1 cellular context compared by ENCODE assay signal in the genomic region with DNA sequence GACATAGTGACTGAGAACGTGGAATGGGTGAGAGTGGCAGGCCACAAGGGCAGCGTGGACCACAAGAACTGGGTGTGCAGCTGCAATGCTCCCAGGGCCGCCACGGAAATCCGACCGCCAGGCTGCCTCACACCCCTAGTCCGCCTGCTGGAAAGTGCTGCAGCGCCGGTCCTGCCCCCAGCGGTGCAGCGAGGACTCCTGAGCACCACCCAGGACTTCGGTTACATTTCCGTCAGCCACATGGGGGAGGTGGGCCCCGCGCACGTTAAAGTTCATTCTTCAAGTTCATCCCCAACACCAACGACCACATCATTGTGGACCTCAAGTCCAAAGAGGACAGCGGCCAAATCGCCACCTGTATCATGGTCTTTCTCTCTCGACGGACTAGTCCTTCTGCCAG.
TF ChIP-seq lines count a peak whose summit lies in the region.

No MANE protein-coding gene starts in this region.

TF ChIP-seq in K562, 482 proteins besides CTCF, POLR2A, EP300 and RAD21 (continued from another document and continues in another):
- TF ChIP-seq CBX1 (IDR thresholded peaks at IDR 0.05; ENCODE audit: low read depth) (peak; percentile 46; the same call in 1 of the 2 replicates), MEF2A (IDR thresholded peaks at IDR 0.05; ENCODE audit: control insufficient read depth, low read depth, low read length) (no peak), HOXB6 (CRISPR knock-in tag; IDR thresholded peaks at IDR 0.05; ENCODE audit: borderline replicate concordance) (no peak), CAMTA2 (CRISPR knock-in tag; conservative IDR thresholded peaks at IDR 0.05) (no peak), SP2 (IDR thresholded peaks at IDR 0.05; ENCODE audit: extremely low read depth, low read depth, low read length, poor library complexity, severe bottlenecking) (no peak), RBM15 (IDR thresholded peaks at IDR 0.05; ENCODE audit: insufficient read depth, low read length) (no peak), IRF9 (tag; IDR thresholded peaks at IDR 0.05) (no peak), ETV1 (tag; conservative IDR thresholded peaks at IDR 0.05; ENCODE audit: low read depth) (peak; percentile 79), CHD4 (IDR thresholded peaks at IDR 0.05; ENCODE audit: insufficient read depth, insufficient replicate concordance, low read depth, low read length, poor library complexity, severe bottlenecking) (no peak), MECOM (CRISPR knock-in tag; IDR thresholded peaks at IDR 0.05) (no peak), ZNF197 (CRISPR knock-in tag; IDR thresholded peaks at IDR 0.05; ENCODE audit: low read depth) (no peak), L3MBTL2 (IDR thresholded peaks at IDR 0.05) (peak; percentile 97), MLX (CRISPR knock-in tag; conservative IDR thresholded peaks at IDR 0.05) (peak in 1 of 2 experiments; percentile 88; a peak in 1 of 4 replicates), TEAD1 (CRISPR knock-in tag; IDR thresholded peaks at IDR 0.05) (0 out of 4 replicates have a peak, but pooled peaks of 1 of the 2 experiments have one; percentile 42), FOXP1 (CRISPR knock-in tag; IDR thresholded peaks at IDR 0.05) (0 out of 2 replicates have a peak, but pooled peaks have one; percentile 47), SMC3 (conservative IDR thresholded peaks at IDR 0.05; ENCODE audit: insufficient read depth, low read depth, low read length) (no peak; the same call in 1 of the 2 replicates), CXXC5 (CRISPR knock-in tag; IDR thresholded peaks at IDR 0.05) (peak; percentile 57), RAD51 (IDR thresholded peaks at IDR 0.05; ENCODE audit: borderline replicate concordance, low read depth) (no peak), ZKSCAN1 (IDR thresholded peaks at IDR 0.05; ENCODE audit: low read depth, low read length) (peak; percentile 48; the same call in 1 of the 2 replicates), SREBF1 (IDR thresholded peaks at IDR 0.05; ENCODE audit: borderline replicate concordance, low read depth, low read length) (no peak), ILF3 (IDR thresholded peaks at IDR 0.05; ENCODE audit: borderline replicate concordance) (no peak), THRAP3 (IDR thresholded peaks at IDR 0.05; ENCODE audit: borderline replicate concordance) (no peak), MAFK (IDR thresholded peaks at IDR 0.05; ENCODE audit: low read length) (no peak), TGIF2 (CRISPR knock-in tag; IDR thresholded peaks at IDR 0.05) (no peak), MAX (CRISPR knock-in tag; IDR thresholded peaks at IDR 0.05) (peak; percentile 82), ZNF232 (CRISPR knock-in tag; IDR thresholded peaks at IDR 0.05) (peak; percentile 89; the same call in 1 of the 2 replicates), CHD1 (IDR thresholded peaks at IDR 0.05; ENCODE audit: low read length) (no peak), ZNF431 (CRISPR knock-in tag; IDR thresholded peaks at IDR 0.05) (peak; percentile 84), HLTF (IDR thresholded peaks at IDR 0.05) (no peak), KAT7 (CRISPR knock-in tag; IDR thresholded peaks at IDR 0.05; ENCODE audit: borderline replicate concordance) (no peak), SRF (CRISPR knock-in tag; IDR thresholded peaks at IDR 0.05) (0 out of 4 replicates have a peak, but pooled peaks of 1 of the 2 experiments have one; percentile 17), NFATC3 (IDR thresholded peaks at IDR 0.05) (no peak), TOE1 (IDR thresholded peaks at IDR 0.05; ENCODE audit: borderline replicate concordance) (no peak), TOE1 (CRISPR knock-in tag; IDR thresholded peaks at IDR 0.05; ENCODE audit: borderline replicate concordance, low read depth) (peak; percentile 92; the same call in 1 of the 2 replicates), OTX1 (CRISPR knock-in tag; IDR thresholded peaks at IDR 0.05) (no peak), MXI1 (IDR thresholded peaks at IDR 0.05; ENCODE audit: low read depth, low read length) (no peak), PBX2 (CRISPR knock-in tag; IDR thresholded peaks at IDR 0.05; ENCODE audit: low read depth) (no peak), PBX2 (tag; conservative IDR thresholded peaks at IDR 0.05; ENCODE audit: low read depth) (no peak), HDAC2 (IDR thresholded peaks at IDR 0.05) (no peak), GABPB2 (CRISPR knock-in tag; conservative IDR thresholded peaks at IDR 0.05) (no peak), ZNF511 (CRISPR knock-in tag; IDR thresholded peaks at IDR 0.05) (peak; percentile 88; the same call in 1 of the 2 replicates), NR2C2 (CRISPR knock-in tag; IDR thresholded peaks at IDR 0.05) (peak; percentile 69; the same call in 1 of the 2 replicates), NR2C2 (tag; IDR thresholded peaks at IDR 0.05) (no peak), SMARCA4 (IDR thresholded peaks at IDR 0.05) (peak; percentile 53; the same call in 1 of the 2 replicates), RHOXF2B (CRISPR knock-in tag; conservative IDR thresholded peaks at IDR 0.05) (no peak), MEIS2 (IDR thresholded peaks at IDR 0.05; ENCODE audit: partially characterized antibody) (no peak), ZNF583 (CRISPR knock-in tag; IDR thresholded peaks at IDR 0.05) (no peak), CBX3 (IDR thresholded peaks at IDR 0.05; ENCODE audit: borderline replicate concordance in 1 of 2, low read length in 2 of 2) (peak in 1 of 2 experiments; percentile 96; a peak in 1 of 3 replicates), HEY1 (CRISPR knock-in tag; IDR thresholded peaks at IDR 0.05; ENCODE audit: borderline replicate concordance) (no peak), NFE2 (IDR thresholded peaks at IDR 0.05; ENCODE audit: low read depth) (no peak), GABPA (tag; conservative IDR thresholded peaks at IDR 0.05; ENCODE audit: low read depth) (no peak), NCOA6 (IDR thresholded peaks at IDR 0.05) (no peak), RBBP5 (IDR thresholded peaks at IDR 0.05; ENCODE audit: borderline replicate concordance, insufficient read depth, low read length, poor library complexity, severe bottlenecking) (no peak), SMAD1 (IDR thresholded peaks at IDR 0.05; ENCODE audit: low read depth, low read length, partially characterized antibody) (no peak), FOSL1 (tag; conservative IDR thresholded peaks at IDR 0.05) (no peak)
- TF ChIP-seq, protein P1, sequence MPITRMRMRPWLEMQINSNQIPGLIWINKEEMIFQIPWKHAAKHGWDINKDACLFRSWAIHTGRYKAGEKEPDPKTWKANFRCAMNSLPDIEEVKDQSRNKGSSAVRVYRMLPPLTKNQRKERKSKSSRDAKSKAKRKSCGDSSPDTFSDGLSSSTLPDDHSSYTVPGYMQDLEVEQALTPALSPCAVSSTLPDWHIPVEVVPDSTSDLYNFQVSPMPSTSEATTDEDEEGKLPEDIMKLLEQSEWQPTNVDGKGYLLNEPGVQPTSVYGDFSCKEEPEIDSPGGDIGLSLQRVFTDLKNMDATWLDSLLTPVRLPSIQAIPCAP (CRISPR knock-in tag; IDR thresholded peaks at IDR 0.05; ENCODE audit: borderline replicate concordance) = peak; percentile 81; the same call in 1 of the 2 replicates
- TF ChIP-seq, protein P2, sequence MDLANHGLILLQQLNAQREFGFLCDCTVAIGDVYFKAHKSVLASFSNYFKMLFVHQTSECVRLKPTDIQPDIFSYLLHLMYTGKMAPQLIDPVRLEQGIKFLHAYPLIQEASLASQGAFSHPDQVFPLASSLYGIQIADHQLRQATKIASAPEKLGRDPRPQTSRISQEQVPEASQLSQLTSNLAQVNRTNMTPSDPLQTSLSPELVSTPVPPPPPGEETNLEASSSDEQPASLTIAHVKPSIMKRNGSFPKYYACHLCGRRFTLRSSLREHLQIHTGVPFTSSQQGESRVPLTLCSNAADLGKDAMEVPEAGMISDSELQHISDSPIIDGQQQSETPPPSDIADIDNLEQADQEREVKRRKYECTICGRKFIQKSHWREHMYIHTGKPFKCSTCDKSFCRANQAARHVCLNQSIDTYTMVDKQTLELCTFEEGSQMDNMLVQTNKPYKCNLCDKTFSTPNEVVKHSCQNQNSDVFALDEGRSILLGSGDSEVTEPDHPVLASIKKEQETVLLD (IDR thresholded peaks at IDR 0.05) = no peak
- TF ChIP-seq, protein P3, sequence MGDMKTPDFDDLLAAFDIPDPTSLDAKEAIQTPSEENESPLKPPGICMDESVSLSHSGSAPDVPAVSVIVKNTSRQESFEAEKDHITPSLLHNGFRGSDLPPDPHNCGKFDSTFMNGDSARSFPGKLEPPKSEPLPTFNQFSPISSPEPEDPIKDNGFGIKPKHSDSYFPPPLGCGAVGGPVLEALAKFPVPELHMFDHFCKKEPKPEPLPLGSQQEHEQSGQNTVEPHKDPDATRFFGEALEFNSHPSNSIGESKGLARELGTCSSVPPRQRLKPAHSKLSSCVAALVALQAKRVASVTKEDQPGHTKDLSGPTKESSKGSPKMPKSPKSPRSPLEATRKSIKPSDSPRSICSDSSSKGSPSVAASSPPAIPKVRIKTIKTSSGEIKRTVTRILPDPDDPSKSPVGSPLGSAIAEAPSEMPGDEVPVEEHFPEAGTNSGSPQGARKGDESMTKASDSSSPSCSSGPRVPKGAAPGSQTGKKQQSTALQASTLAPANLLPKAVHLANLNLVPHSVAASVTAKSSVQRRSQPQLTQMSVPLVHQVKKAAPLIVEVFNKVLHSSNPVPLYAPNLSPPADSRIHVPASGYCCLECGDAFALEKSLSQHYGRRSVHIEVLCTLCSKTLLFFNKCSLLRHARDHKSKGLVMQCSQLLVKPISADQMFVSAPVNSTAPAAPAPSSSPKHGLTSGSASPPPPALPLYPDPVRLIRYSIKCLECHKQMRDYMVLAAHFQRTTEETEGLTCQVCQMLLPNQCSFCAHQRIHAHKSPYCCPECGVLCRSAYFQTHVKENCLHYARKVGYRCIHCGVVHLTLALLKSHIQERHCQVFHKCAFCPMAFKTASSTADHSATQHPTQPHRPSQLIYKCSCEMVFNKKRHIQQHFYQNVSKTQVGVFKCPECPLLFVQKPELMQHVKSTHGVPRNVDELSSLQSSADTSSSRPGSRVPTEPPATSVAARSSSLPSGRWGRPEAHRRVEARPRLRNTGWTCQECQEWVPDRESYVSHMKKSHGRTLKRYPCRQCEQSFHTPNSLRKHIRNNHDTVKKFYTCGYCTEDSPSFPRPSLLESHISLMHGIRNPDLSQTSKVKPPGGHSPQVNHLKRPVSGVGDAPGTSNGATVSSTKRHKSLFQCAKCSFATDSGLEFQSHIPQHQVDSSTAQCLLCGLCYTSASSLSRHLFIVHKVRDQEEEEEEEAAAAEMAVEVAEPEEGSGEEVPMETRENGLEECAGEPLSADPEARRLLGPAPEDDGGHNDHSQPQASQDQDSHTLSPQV (IDR thresholded peaks at IDR 0.05) = no peak
- TF ChIP-seq, protein P4, sequence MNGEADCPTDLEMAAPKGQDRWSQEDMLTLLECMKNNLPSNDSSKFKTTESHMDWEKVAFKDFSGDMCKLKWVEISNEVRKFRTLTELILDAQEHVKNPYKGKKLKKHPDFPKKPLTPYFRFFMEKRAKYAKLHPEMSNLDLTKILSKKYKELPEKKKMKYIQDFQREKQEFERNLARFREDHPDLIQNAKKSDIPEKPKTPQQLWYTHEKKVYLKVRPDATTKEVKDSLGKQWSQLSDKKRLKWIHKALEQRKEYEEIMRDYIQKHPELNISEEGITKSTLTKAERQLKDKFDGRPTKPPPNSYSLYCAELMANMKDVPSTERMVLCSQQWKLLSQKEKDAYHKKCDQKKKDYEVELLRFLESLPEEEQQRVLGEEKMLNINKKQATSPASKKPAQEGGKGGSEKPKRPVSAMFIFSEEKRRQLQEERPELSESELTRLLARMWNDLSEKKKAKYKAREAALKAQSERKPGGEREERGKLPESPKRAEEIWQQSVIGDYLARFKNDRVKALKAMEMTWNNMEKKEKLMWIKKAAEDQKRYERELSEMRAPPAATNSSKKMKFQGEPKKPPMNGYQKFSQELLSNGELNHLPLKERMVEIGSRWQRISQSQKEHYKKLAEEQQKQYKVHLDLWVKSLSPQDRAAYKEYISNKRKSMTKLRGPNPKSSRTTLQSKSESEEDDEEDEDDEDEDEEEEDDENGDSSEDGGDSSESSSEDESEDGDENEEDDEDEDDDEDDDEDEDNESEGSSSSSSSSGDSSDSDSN (IDR thresholded peaks at IDR 0.05; ENCODE audit: borderline replicate concordance in 1 of 2, low read depth in 2 of 2, low read length in 2 of 2) = no peak
